In genomic region chr5:58502032-58502431, GRCh38 we compare ENCODE assay signal across 1 cellular context.
TF ChIP-seq lines count a peak whose summit lies in the region.

No MANE protein-coding gene starts in this region.

TF ChIP-seq in H1, 55 proteins besides CTCF, POLR2A, EP300 and RAD21:
- TF ChIP-seq ATF3 (IDR thresholded peaks at IDR 0.05; ENCODE audit: insufficient read depth, low read depth, low read length) (no peak), SP4 (IDR thresholded peaks at IDR 0.05; ENCODE audit: low read length) (no peak), SIN3A (conservative IDR thresholded peaks at IDR 0.05 in 1 of 2, IDR thresholded peaks at IDR 0.05 in 1 of 2; ENCODE audit: low read depth in 1 of 2, low read length in 2 of 2) (no peak), GABPA (IDR thresholded peaks at IDR 0.05; ENCODE audit: borderline replicate concordance, insufficient read depth, low read length) (no peak), BACH1 (IDR thresholded peaks at IDR 0.05; ENCODE audit: low read length) (no peak), KDM4A (IDR thresholded peaks at IDR 0.05; ENCODE audit: low read depth, low read length, severe bottlenecking) (no peak), CEBPB (IDR thresholded peaks at IDR 0.05; ENCODE audit: low read depth, low read length) (no peak), BRCA1 (IDR thresholded peaks at IDR 0.05; ENCODE audit: low read depth, low read length) (no peak), SP2 (IDR thresholded peaks at IDR 0.05; ENCODE audit: low read length) (no peak)
TF ChIP-seq in H1: peak in this region for 0.
